14 cellular contexts compared by ENCODE assay signal in the genomic region with DNA sequence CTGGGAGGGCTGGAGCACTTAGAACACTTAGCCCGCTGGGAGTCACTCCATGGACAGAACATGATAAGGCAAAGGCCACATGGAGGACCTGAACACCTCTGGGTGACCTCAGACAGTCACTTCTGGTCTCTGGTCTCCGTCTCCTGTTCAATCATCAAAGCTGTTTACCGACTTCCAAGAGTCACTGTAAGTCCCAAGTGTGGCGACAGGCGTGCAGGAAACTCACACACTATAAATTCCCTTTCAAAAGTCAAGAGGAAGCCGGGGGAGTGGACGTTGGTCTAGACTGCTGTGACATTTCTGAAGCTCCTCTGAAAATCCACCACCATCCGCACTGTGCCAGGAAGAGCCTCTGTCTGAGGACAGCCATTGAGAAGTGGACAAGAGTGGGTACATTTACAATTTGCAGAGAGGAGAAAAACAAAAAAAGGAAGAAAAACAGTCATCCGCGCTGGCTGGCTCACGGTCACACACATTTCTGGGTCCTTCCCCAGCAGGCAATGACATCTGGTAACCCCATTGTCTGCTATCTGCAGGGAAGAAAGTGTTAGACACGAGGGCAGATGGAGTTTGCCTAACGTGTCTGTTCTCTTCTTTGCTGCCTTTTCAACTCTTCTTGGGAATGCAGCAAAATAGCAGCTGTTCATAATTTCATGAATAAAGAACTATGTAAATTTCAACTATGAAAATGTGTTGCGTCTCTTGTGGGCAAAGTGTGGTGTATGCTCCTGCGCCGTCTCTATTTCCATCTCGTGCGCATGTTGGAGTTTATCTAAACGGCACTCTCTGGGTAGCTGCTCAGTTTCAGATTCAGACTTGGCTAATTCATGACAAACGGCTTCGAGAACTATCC. TPM values are rescaled to one million over a fixed set of nuclear protein-coding genes. Genes with fewer than 3 reads are reported as not detected.
DNase-seq lines count a peak whose midpoint lies in the region; ATAC-seq, FAIRE-seq and TF ChIP-seq lines count a peak whose summit lies in the region.
"Had no signal": no experiment of that assay in that cellular context is flagged by ENCODE, and none has a peak within 500 bp of the region (broad histone marks: within the 10 kb centered on the region; RNA-seq: fewer than 3 reads in every experiment).

No MANE protein-coding gene starts in this region.

- no peaks in the 10 kb centered on the region for H3K9me2 ChIP-seq in Loucy (replicated peaks; ENCODE audit: low read depth, low read length)

- H3K4me3 ChIP-seq in BLaER1: no peak overlapping the region
- H3K4me3 ChIP-seq in Loucy (ENCODE audit: low read length, poor library complexity, severe bottlenecking): no peak overlapping the region
- no peak overlapping the region for H3K4me3 ChIP-seq in fibroblast of villous mesenchyme (ENCODE audit: low read depth, low read length)

- peaks cover 15% of the 10 kb centered on the region for H3K9me3 ChIP-seq in BLaER1
- no peaks in the 10 kb centered on the region for H3K9me3 ChIP-seq in Loucy (ENCODE audit: insufficient read depth, low read depth, low read length)

- H3K4me2 ChIP-seq in BLaER1: peak overlapping the region; percentile 53
- H3K4me2 ChIP-seq in Loucy (ENCODE audit: low read depth, low read length, poor library complexity, severe bottlenecking): no peak overlapping the region

- no peak overlapping the region for H3K4me3 Mint-ChIP-seq in endothelial cell (ENCODE audit: unreplicated experiment)
- no peak overlapping the region for H3K4me3 Mint-ChIP-seq in natural killer cell
- H3K4me3 Mint-ChIP-seq: activated CD4-positive, alpha-beta memory T cell treated with anti-CD3 and anti-CD28 coated beads for 36 hours; CD4-positive, CD25-positive, alpha-beta regulatory T cell had no signal

- ATAC-seq in natural killer cell: no peak

- 0 out of 2 replicates have a peak overlapping the region, but pooled peaks have one; percentile 20 for H3K9ac ChIP-seq in BLaER1
- H3K9ac ChIP-seq in Loucy (ENCODE audit: low read depth, low read length, poor library complexity, severe bottlenecking): no peak overlapping the region

- H3K27me3 Mint-ChIP-seq in endothelial cell (ENCODE audit: unreplicated experiment): peaks cover 2% of the 10 kb centered on the region
- peaks cover 18 to 22% of the 10 kb centered on the region in 2 donors for H3K27me3 Mint-ChIP-seq in natural killer cell (ENCODE audit: low read depth in 2 of 2)
- H3K27me3 Mint-ChIP-seq: activated CD4-positive, alpha-beta memory T cell treated with anti-CD3 and anti-CD28 coated beads for 36 hours had no signal

- H3F3A ChIP-seq in Loucy (ENCODE audit: low read depth): no peaks in the 10 kb centered on the region

- H3K79me2 ChIP-seq in Loucy (ENCODE audit: insufficient read depth, low read length): no peaks in the 10 kb centered on the region

- intact Hi-C loops in natural killer cell (cut with micrococcal nuclease): no loop called here

- TF ChIP-seq CTCF in Loucy (conservative IDR thresholded peaks at IDR 0.05; ENCODE audit: low read length) (no peak), fibroblast of villous mesenchyme (IDR thresholded peaks at IDR 0.05; ENCODE audit: insufficient read depth, low read depth, low read length) (no peak), endothelial cell (IDR thresholded peaks at IDR 0.05; ENCODE audit: unreplicated experiment) (no peak), natural killer cell (IDR thresholded peaks at IDR 0.05) (no peak)

- H3K36me3 ChIP-seq in BLaER1: no peaks in the 10 kb centered on the region
- H3K36me3 ChIP-seq in Loucy (ENCODE audit: insufficient read depth, low read length): no peaks in the 10 kb centered on the region

- peak; percentile 42 for DNase-seq in fibroblast of villous mesenchyme (ENCODE audit: low read depth)
- DNase-seq in occipital lobe (lab: John Stamatoyannopoulos, UW): peak; percentile 11
- no peak for DNase-seq in HTR-8/SVneo (ENCODE audit: insufficient read length, low spot score)
- no peak for DNase-seq in activated T-cell treated with anti-CD3 and anti-CD28 coated beads, Interleukin-2, amount 50 U/mL, for 1 hour
- no peak for DNase-seq in endothelial cell (ENCODE audit: low spot score)
- no peak for DNase-seq in natural killer cell
- DNase-seq: activated CD4-positive, alpha-beta memory T cell treated with anti-CD3 and anti-CD28 coated beads for 36 hours; amniotic stem cell; CD4-positive, CD25-positive, alpha-beta regulatory T cell; NCI-H1048; NCI-H774; stimulated activated CD4-positive, alpha-beta T cell treated with anti-CD3 and anti-CD28 coated beads, Interleukin-4, amount 100 ng/mL, for 1 hour had no signal

- H3K27me3 ChIP-seq in BLaER1: no peaks in the 10 kb centered on the region
- H3K27me3 ChIP-seq in Loucy (ENCODE audit: insufficient read depth, low read length, poor library complexity, severe bottlenecking): no peaks in the 10 kb centered on the region

- no peak overlapping the region for H3K27ac ChIP-seq in BLaER1

- FAIRE-seq in HTR-8/SVneo (lab: Jason Lieb, UNC): no peak

- peaks cover 23% of the 10 kb centered on the region for H3K4me1 ChIP-seq in BLaER1
- no peaks in the 10 kb centered on the region for H3K4me1 ChIP-seq in Loucy (ENCODE audit: insufficient read depth, low read length, poor library complexity, severe bottlenecking)

- H3K4me1 Mint-ChIP-seq in endothelial cell (ENCODE audit: unreplicated experiment) (peaks cover 5% of the 10 kb centered on the region), natural killer cell (peaks cover 0 to 6% of the 10 kb centered on the region in 2 donors)
- H3K4me1 Mint-ChIP-seq: CD4-positive, CD25-positive, alpha-beta regulatory T cell had no signal

- H3K9me3 Mint-ChIP-seq in endothelial cell (ENCODE audit: unreplicated experiment) (no peaks in the 10 kb centered on the region), natural killer cell (no peaks in the 10 kb centered on the region)
- H3K9me3 Mint-ChIP-seq: activated CD4-positive, alpha-beta memory T cell treated with anti-CD3 and anti-CD28 coated beads for 36 hours had no signal

- H3K27ac Mint-ChIP-seq in endothelial cell (ENCODE audit: unreplicated experiment) (no peak overlapping the region), natural killer cell (no peak overlapping the region)
- H3K27ac Mint-ChIP-seq: activated CD4-positive, alpha-beta memory T cell treated with anti-CD3 and anti-CD28 coated beads for 36 hours; CD4-positive, CD25-positive, alpha-beta regulatory T cell had no signal

- H2AFZ ChIP-seq in Loucy (ENCODE audit: low read length): 0 out of 2 replicates have a peak overlapping the region, but pooled peaks have one; percentile 16

- no peaks in the 10 kb centered on the region for H3K36me3 Mint-ChIP-seq in endothelial cell (ENCODE audit: low read depth, unreplicated experiment)
- H3K36me3 Mint-ChIP-seq in natural killer cell: no peaks in the 10 kb centered on the region
- H3K36me3 Mint-ChIP-seq: activated CD4-positive, alpha-beta memory T cell treated with anti-CD3 and anti-CD28 coated beads for 36 hours; CD4-positive, CD25-positive, alpha-beta regulatory T cell had no signal

- no peaks in the 10 kb centered on the region for H4K20me1 ChIP-seq in BLaER1
- H4K20me1 ChIP-seq in Loucy (ENCODE audit: insufficient read depth, low read length, poor library complexity, severe bottlenecking): no peaks in the 10 kb centered on the region

RNA-seq across cellular contexts. Expression of a gene that starts 32.9 kb away (rescaled TPM):
- total RNA-seq in fibroblast of villous mesenchyme: 45.7 and 46.2 TPM in 2 replicates
- 23.2 TPM for total RNA-seq in occipital lobe
- 43.7 TPM for total RNA-seq in endothelial cell (ENCODE audit: unreplicated experiment)
- total RNA-seq in natural killer cell: 10 to 100 TPM; 59.8 to 77.4 (median 73.6) TPM

Comparison
In these comparisons a context has a peak if more than half of its experiments do, and no peak if none do; other contexts are left out.
1. DNase-seq: peak in fibroblast of villous mesenchyme (single experiment) and occipital lobe (single experiment); none in HTR-8/SVneo (single experiment), activated T-cell treated with anti-CD3 and anti-CD28 coated beads, Interleukin-2, amount 50 U/mL, for 1 hour (single experiment), endothelial cell (single experiment) and natural killer cell (single experiment).